Comparison of ENCODE assay signal across 1 cellular context in the genomic region with DNA sequence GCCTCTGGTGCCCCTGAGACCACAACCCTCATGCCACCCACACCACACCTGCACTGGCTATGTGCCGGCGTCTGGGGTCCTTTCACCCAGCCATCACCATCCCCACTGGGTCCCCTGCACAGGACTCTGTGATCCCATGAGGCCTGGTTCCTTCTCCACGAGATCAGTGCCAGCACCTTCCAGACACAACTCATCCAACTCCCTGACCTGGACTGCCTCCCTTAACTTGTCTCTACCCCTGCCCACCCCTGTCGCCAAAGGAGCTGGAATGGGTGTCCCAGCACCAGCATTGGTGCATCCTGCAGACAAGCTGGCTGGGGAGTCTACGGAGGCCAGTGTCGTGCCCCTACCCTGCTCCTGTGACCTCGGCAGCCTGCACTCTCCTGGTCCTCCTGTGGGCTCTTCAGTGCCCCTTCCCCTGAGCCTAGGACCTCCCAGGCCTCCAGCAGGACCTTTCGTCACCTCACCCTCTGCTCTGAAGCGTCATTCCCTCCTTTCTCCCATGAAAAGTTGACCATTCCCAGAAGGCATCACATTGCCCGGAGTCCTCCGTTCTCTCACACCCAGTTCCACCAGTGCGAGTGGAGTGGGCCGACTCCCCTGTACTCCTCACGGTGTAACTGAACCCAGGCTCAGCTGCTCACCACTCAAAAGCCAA.
TF ChIP-seq lines count a peak whose summit lies in the region.

No MANE protein-coding gene starts in this region.

TF ChIP-seq in H1, 55 proteins besides CTCF, POLR2A, EP300 and RAD21:
- TF ChIP-seq JUND (IDR thresholded peaks at IDR 0.05; ENCODE audit: low read length) (no peak), CTBP2 (IDR thresholded peaks at IDR 0.05; ENCODE audit: borderline replicate concordance, insufficient read depth, insufficient read length, low read length) (no peak), SP1 (IDR thresholded peaks at IDR 0.05; ENCODE audit: low read depth, low read length) (no peak), NANOG (IDR thresholded peaks at IDR 0.05; ENCODE audit: insufficient read depth, low read depth, low read length, poor library complexity, severe bottlenecking) (no peak), PHF8 (conservative IDR thresholded peaks at IDR 0.05; ENCODE audit: low read depth, low read length) (no peak), TAF1 (IDR thresholded peaks at IDR 0.05; ENCODE audit: low read depth, low read length) (no peak), EZH2 (IDR thresholded peaks at IDR 0.05; ENCODE audit: low read depth, low read length, severe bottlenecking) (no peak), ASH2L (IDR thresholded peaks at IDR 0.05; ENCODE audit: low read length) (no peak), BCL11A (IDR thresholded peaks at IDR 0.05; ENCODE audit: low read depth in 2 of 2, low read length in 2 of 2) (no peak), YY1 (IDR thresholded peaks at IDR 0.05; ENCODE audit: low read depth, low read length) (no peak), SUZ12 (IDR thresholded peaks at IDR 0.05; ENCODE audit: low read length) (no peak), KDM5A (IDR thresholded peaks at IDR 0.05; ENCODE audit: low read length) (no peak), POLR2AphosphoS5 (IDR thresholded peaks at IDR 0.05; ENCODE audit: low read depth, low read length) (no peak), FOSL1 (IDR thresholded peaks at IDR 0.05; ENCODE audit: insufficient read depth, low read depth, low read length) (no peak)
- TF ChIP-seq, protein P1, sequence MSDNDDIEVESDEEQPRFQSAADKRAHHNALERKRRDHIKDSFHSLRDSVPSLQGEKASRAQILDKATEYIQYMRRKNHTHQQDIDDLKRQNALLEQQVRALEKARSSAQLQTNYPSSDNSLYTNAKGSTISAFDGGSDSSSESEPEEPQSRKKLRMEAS (IDR thresholded peaks at IDR 0.05) = no peak
- TF ChIP-seq, protein P2, sequence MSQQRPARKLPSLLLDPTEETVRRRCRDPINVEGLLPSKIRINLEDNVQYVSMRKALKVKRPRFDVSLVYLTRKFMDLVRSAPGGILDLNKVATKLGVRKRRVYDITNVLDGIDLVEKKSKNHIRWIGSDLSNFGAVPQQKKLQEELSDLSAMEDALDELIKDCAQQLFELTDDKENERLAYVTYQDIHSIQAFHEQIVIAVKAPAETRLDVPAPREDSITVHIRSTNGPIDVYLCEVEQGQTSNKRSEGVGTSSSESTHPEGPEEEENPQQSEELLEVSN (IDR thresholded peaks at IDR 0.05) = no peak
